ENCODE assay signal across 36 cellular contexts in genomic region chr12:74752196-74752595, GRCh38.
A peak's percentile ranks its signal among the peaks of the same experiment; 100 is the strongest.
DNase-seq lines count a peak whose midpoint lies in the region; ATAC-seq, FAIRE-seq and TF ChIP-seq lines count a peak whose summit lies in the region.
"Had no signal": no experiment of that assay in that cellular context is flagged by ENCODE, and none has a peak within 500 bp of the region (broad histone marks: within the 10 kb centered on the region; RNA-seq: fewer than 3 reads in every experiment).

No MANE protein-coding gene starts in this region.

- POLR2A ChIA-PET in SK-N-SH (lab: Yijun Ruan, JAX) = no interaction called here
- POLR2A ChIA-PET in endothelial cell of umbilical vein (lab: Charles Lee) = no interaction called here

- no TSS peak for BruUV-seq in endothelial cell of umbilical vein (replicated peaks; lab: Mats Ljungman, UMichigan)

- H3K9me2 ChIP-seq in SK-N-SH = no peaks in the 10 kb centered on the region

- no peak for TF ChIP-seq CTCF in SK-N-SH (IDR thresholded peaks at IDR 0.05)
- TF ChIP-seq CTCF in endothelial cell of umbilical vein (IDR thresholded peaks at IDR 0.05; ENCODE audit: extremely low read depth in 1 of 2, insufficient read depth in 1 of 2, low read depth in 1 of 2, low read length in 2 of 2) = no peak
- TF ChIP-seq CTCF in smooth muscle cell (IDR thresholded peaks at IDR 0.05; ENCODE audit: borderline replicate concordance, insufficient read depth, poor library complexity, severe bottlenecking) = no peak
- no peak for TF ChIP-seq CTCF in mesothelial cell of epicardium (IDR thresholded peaks at IDR 0.05; ENCODE audit: unreplicated experiment)

- FAIRE-seq in endothelial cell of umbilical vein (lab: Jason Lieb, UNC) (no peak), RCC 7860 (lab: Jason Lieb, UNC) (no peak), H54 (lab: Jason Lieb, UNC) (no peak)
- FAIRE-seq: A204.1, A549 had no signal

- H3K27ac ChIP-seq in SK-N-SH (ENCODE audit: low read depth in 2 of 2, low read length in 1 of 2) (no peak overlapping the region; a peak in 1 of 4 replicates), endothelial cell of umbilical vein (ENCODE audit: insufficient read depth, low read depth, low read length) (no peak overlapping the region), smooth muscle cell (ENCODE audit: low read depth) (peak overlapping the region; percentile 68)
- H3K27ac ChIP-seq: 22Rv1; A549; BLaER1; BLaER1 treated with 17β-estradiol and CSF1 and Interleukin-3, amounts not matched to agents 10 nM and 100 nM; C4-2B had no signal

- ATAC-seq in SK-N-SH treated with all-trans-retinoic acid at 6 μM for 48 hours = peak; percentile 78
- ATAC-seq: A549; CD8-positive, alpha-beta T cell had no signal

- no peak overlapping the region for H3K4me3 ChIP-seq in SK-N-SH (ENCODE audit: low read depth in 2 of 2, low read length in 1 of 2)
- H3K4me3 ChIP-seq in endothelial cell of umbilical vein (replicated peaks in 1 of 3; ENCODE audit: insufficient read depth in 1 of 3, low read depth in 1 of 3, low read length in 3 of 3) = no peak overlapping the region
- H3K4me3 ChIP-seq in smooth muscle cell = no peak overlapping the region
- H3K4me3 ChIP-seq: A549; BLaER1; BLaER1 treated with 17β-estradiol and CSF1 and Interleukin-3, amounts not matched to agents 10 nM and 100 nM had no signal

- H2AFZ ChIP-seq in SK-N-SH (ENCODE audit: low read depth) = no peak overlapping the region
- no peak overlapping the region for H2AFZ ChIP-seq in endothelial cell of umbilical vein (ENCODE audit: low read depth, low read length)
- H2AFZ ChIP-seq in smooth muscle cell (ENCODE audit: low read depth) = no peak overlapping the region

- DNase-seq in SK-N-SH (no peak), amniotic epithelial cell (ENCODE audit: low read depth) (peak; percentile 4), endothelial cell of umbilical vein (ENCODE audit: low read depth, low spot score) (no peak), smooth muscle cell (lab: John Stamatoyannopoulos, UW; ENCODE audit: unreplicated experiment) (no peak), mesothelial cell of epicardium (ENCODE audit: low spot score in 2 of 2, unreplicated experiment in 2 of 2) (no peak), RCC 7860 (ENCODE audit: low spot score) (no peak), H54 (ENCODE audit: insufficient read length, low spot score) (no peak)
- DNase-seq: 8988T; ACHN; AML-193; BE2C; C1 segment of cervical spinal cord; Caco-2; Calu3; CD4-positive, alpha-beta memory T cell; CD4-positive, alpha-beta T cell; CD4-positive, CD25-positive, alpha-beta regulatory T cell; CD8-positive, alpha-beta memory T cell; CD8-positive, alpha-beta T cell; COR-L47; DMS 273 treated with DMSO at 0.1 percent for 48 hours; DMS153; DMS53; DMS79; DMS79 treated with DMSO at 0.1 percent for 48 hours; DND-41; EL had no signal

- H3F3A ChIP-seq in SK-N-SH (replicated peaks; ENCODE audit: insufficient read depth) (no peaks in the 10 kb centered on the region), smooth muscle cell (ENCODE audit: low read depth) (peaks cover 8% of the 10 kb centered on the region)

- H3K36me3 ChIP-seq in SK-N-SH (replicated peaks in 1 of 2; ENCODE audit: control insufficient read depth in 1 of 2, insufficient read depth in 2 of 2, low read length in 1 of 2) (no peaks in the 10 kb centered on the region), endothelial cell of umbilical vein (ENCODE audit: control insufficient read depth in 2 of 2, extremely low read depth in 1 of 2, insufficient read depth in 2 of 2, low read length in 2 of 2) (no peaks in the 10 kb centered on the region), smooth muscle cell (ENCODE audit: low read depth) (no peaks in the 10 kb centered on the region)
- H3K36me3 ChIP-seq: BE2C; BLaER1; BLaER1 treated with 17β-estradiol and CSF1 and Interleukin-3, amounts not matched to agents 10 nM and 100 nM had no signal

- H3K9me3 ChIP-seq in SK-N-SH (no peaks in the 10 kb centered on the region), endothelial cell of umbilical vein (replicated peaks; ENCODE audit: control insufficient read depth, insufficient read depth, low read length) (no peaks in the 10 kb centered on the region), smooth muscle cell (replicated peaks; ENCODE audit: low read depth) (no peaks in the 10 kb centered on the region)
- H3K9me3 ChIP-seq: A549; BE2C; BLaER1; BLaER1 treated with 17β-estradiol and CSF1 and Interleukin-3, amounts not matched to agents 10 nM and 100 nM; Caco-2 had no signal

- no peak overlapping the region for H3K9ac ChIP-seq in SK-N-SH
- H3K9ac ChIP-seq in endothelial cell of umbilical vein (replicated peaks; ENCODE audit: extremely low read depth, insufficient read depth, low read length) = no peak overlapping the region
- H3K9ac ChIP-seq in smooth muscle cell (ENCODE audit: low read depth) = no peak overlapping the region
- H3K9ac ChIP-seq: BLaER1; BLaER1 treated with 17β-estradiol and CSF1 and Interleukin-3, amounts not matched to agents 10 nM and 100 nM had no signal

- H3K36me3 Mint-ChIP-seq in mesothelial cell of epicardium = no peaks in the 10 kb centered on the region
- H3K36me3 Mint-ChIP-seq: CD14-positive monocyte; CD4-positive, alpha-beta memory T cell; CD4-positive, CD25-positive, alpha-beta regulatory T cell; CD8-positive, alpha-beta memory T cell; CD8-positive, alpha-beta T cell had no signal

- peaks cover 3% of the 10 kb centered on the region for H3K9me3 Mint-ChIP-seq in mesothelial cell of epicardium
- H3K9me3 Mint-ChIP-seq: CD4-positive, alpha-beta T cell had no signal

- CTCF ChIA-PET in SK-N-SH (lab: Yijun Ruan, JAX) = no interaction called here
- CTCF ChIA-PET in endothelial cell of umbilical vein (lab: Charles Lee) = no interaction called here

- H3K27me3 Mint-ChIP-seq in mesothelial cell of epicardium (ENCODE audit: low read depth) = no peaks in the 10 kb centered on the region
- H3K27me3 Mint-ChIP-seq: B cell; CD4-positive, alpha-beta T cell; CD4-positive, CD25-positive, alpha-beta regulatory T cell; CD8-positive, alpha-beta memory T cell had no signal

- H3K9me1 ChIP-seq in endothelial cell of umbilical vein (replicated peaks; ENCODE audit: control insufficient read depth, extremely low read depth, insufficient read depth, low read length) = no peaks in the 10 kb centered on the region

- 12% methylated on average over 2 of the region's 2 CpGs for WGBS in SK-N-SH (ENCODE audit: low lambda C conversion rate)
- 29% methylated on average over 2 of the region's 2 CpGs for WGBS in smooth muscle cell (ENCODE audit: low lambda C conversion rate)

- H3K4me1 ChIP-seq in SK-N-SH (ENCODE audit: control insufficient read depth in 1 of 2, insufficient read depth in 2 of 2, low read depth in 1 of 2, low read length in 1 of 2) (no peaks in the 10 kb centered on the region), endothelial cell of umbilical vein (ENCODE audit: control insufficient read depth, extremely low read depth, insufficient read depth, low read length) (no peaks in the 10 kb centered on the region), smooth muscle cell (ENCODE audit: low read depth) (no peaks in the 10 kb centered on the region)
- H3K4me1 ChIP-seq: A549; BE2C; BLaER1; BLaER1 treated with 17β-estradiol and CSF1 and Interleukin-3, amounts not matched to agents 10 nM and 100 nM; Caco-2 had no signal

- no peak for TF ChIP-seq EP300 in SK-N-SH (IDR thresholded peaks at IDR 0.05; ENCODE audit: borderline replicate concordance in 1 of 2, low read depth in 1 of 2, low read length in 1 of 2)

- H3K27ac Mint-ChIP-seq in mesothelial cell of epicardium = no peak overlapping the region
- H3K27ac Mint-ChIP-seq: B cell; CD14-positive monocyte; CD4-positive, alpha-beta memory T cell; CD4-positive, alpha-beta T cell; CD4-positive, CD25-positive, alpha-beta regulatory T cell; CD8-positive, alpha-beta memory T cell; CD8-positive, alpha-beta T cell had no signal

- intact Hi-C loops in endothelial cell of umbilical vein (cut with micrococcal nuclease) = no loop called here

- H3K4me3 Mint-ChIP-seq in mesothelial cell of epicardium = no peak overlapping the region
- H3K4me3 Mint-ChIP-seq: B cell; CD14-positive monocyte; CD4-positive, alpha-beta memory T cell; CD4-positive, alpha-beta T cell; CD4-positive, CD25-positive, alpha-beta regulatory T cell; CD8-positive, alpha-beta memory T cell; CD8-positive, alpha-beta T cell had no signal

- TF ChIP-seq POLR2A in endothelial cell of umbilical vein (IDR thresholded peaks at IDR 0.05; ENCODE audit: low read depth, low read length) = no peak
- TF ChIP-seq POLR2A in H54 (IDR thresholded peaks at IDR 0.05; ENCODE audit: low read depth, low read length) = no peak

- H3K79me2 ChIP-seq in SK-N-SH (ENCODE audit: insufficient read depth) (no peaks in the 10 kb centered on the region), endothelial cell of umbilical vein (ENCODE audit: control insufficient read depth, insufficient read depth, low read length) (no peaks in the 10 kb centered on the region), smooth muscle cell (ENCODE audit: low read depth) (no peaks in the 10 kb centered on the region)

- no peaks in the 10 kb centered on the region for H3K27me3 ChIP-seq in SK-N-SH (ENCODE audit: insufficient read depth)
- no peaks in the 10 kb centered on the region for H3K27me3 ChIP-seq in endothelial cell of umbilical vein (ENCODE audit: control insufficient read depth in 2 of 2, insufficient read depth in 2 of 2, low read length in 2 of 2)
- H3K27me3 ChIP-seq in smooth muscle cell (ENCODE audit: low read depth) = no peaks in the 10 kb centered on the region
- H3K27me3 ChIP-seq: BE2C; BLaER1; BLaER1 treated with 17β-estradiol and CSF1 and Interleukin-3, amounts not matched to agents 10 nM and 100 nM had no signal

- TF ChIP-seq RAD21 in SK-N-SH (IDR thresholded peaks at IDR 0.05; ENCODE audit: low read length) = no peak

- H3K4me1 Mint-ChIP-seq in mesothelial cell of epicardium = peaks cover 2% of the 10 kb centered on the region
- H3K4me1 Mint-ChIP-seq: B cell; CD14-positive monocyte; CD4-positive, alpha-beta memory T cell; CD4-positive, CD25-positive, alpha-beta regulatory T cell; CD8-positive, alpha-beta memory T cell had no signal

- dilution Hi-C loops in endothelial cell of umbilical vein (cut with MboI; ENCODE audit: extremely low pct_ligation_motif_present, low sequenced_read_pairs) = no loop called here

- H4K20me1 ChIP-seq in SK-N-SH (ENCODE audit: insufficient read depth) (no peaks in the 10 kb centered on the region), endothelial cell of umbilical vein (replicated peaks; ENCODE audit: control insufficient read depth, extremely low read depth, insufficient read depth, low read length) (no peaks in the 10 kb centered on the region), smooth muscle cell (ENCODE audit: low read depth) (no peaks in the 10 kb centered on the region)
- H4K20me1 ChIP-seq: BLaER1; BLaER1 treated with 17β-estradiol and CSF1 and Interleukin-3, amounts not matched to agents 10 nM and 100 nM had no signal

- H3K4me2 ChIP-seq in SK-N-SH = no peak overlapping the region
- no peak overlapping the region for H3K4me2 ChIP-seq in endothelial cell of umbilical vein (ENCODE audit: insufficient read depth, low read length)
- H3K4me2 ChIP-seq in smooth muscle cell = peak overlapping the region; percentile 49
- H3K4me2 ChIP-seq: A549; BLaER1; BLaER1 treated with 17β-estradiol and CSF1 and Interleukin-3, amounts not matched to agents 10 nM and 100 nM had no signal

TF ChIP-seq in SK-N-SH treated with all-trans-retinoic acid at 6 μM for 48 hours, 23 proteins besides CTCF, POLR2A, EP300 and RAD21 (continues in another document):
- no peak for TF ChIP-seq OSR1 (CRISPR knock-in tag; IDR thresholded peaks at IDR 0.05)

TF ChIP-seq in endothelial cell of umbilical vein, 7 proteins besides CTCF, POLR2A, EP300 and RAD21 (continues in another document):
- no peak for TF ChIP-seq MYC (IDR thresholded peaks at IDR 0.05; ENCODE audit: low read depth, low read length)
